Comparison of ENCODE assay signal across 23 cellular contexts in the genomic region with DNA sequence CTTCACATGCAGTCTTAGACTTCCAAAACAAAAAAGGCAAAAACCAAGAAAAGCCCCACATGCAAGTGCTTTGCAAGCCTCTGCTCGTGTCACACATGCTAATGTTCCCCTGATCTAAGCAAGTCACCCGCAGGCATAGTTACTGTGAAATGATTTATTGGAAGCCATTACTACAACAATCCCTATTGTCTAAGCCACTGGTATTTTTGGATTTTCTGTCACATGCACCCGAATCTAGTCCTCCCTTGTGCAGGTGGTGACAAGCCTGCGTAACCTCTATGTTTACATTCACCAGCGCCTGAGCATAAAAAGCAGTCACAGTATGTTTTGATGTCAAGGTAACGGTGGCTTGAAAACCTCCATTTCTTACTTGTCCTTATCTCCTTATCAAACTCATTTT. TPM values are rescaled to one million over a fixed set of nuclear protein-coding genes. Genes with fewer than 3 reads are reported as not detected.
DNase-seq lines count a peak whose midpoint lies in the region; ATAC-seq and TF ChIP-seq lines count a peak whose summit lies in the region.
"Had no signal": no experiment of that assay in that cellular context is flagged by ENCODE, and none has a peak within 500 bp of the region (broad histone marks: within the 10 kb centered on the region; RNA-seq: fewer than 3 reads in every experiment).

No MANE protein-coding gene starts in this region.

- H3K4me1 ChIP-seq in A673 (ENCODE audit: insufficient read depth, low read length, poor library complexity, severe bottlenecking), result no peaks in the 10 kb centered on the region
- H3K4me1 ChIP-seq: gastroesophageal sphincter had no signal

- no peaks in the 10 kb centered on the region for H3K27me3 ChIP-seq in A673 (replicated peaks; ENCODE audit: insufficient read depth, low read depth, low read length, poor library complexity)
- H3K27me3 ChIP-seq: esophagus squamous epithelium, gastroesophageal sphincter, pancreas, SJCRH30 had no signal

- no TSS peak for BruUV-seq in A673 (replicated peaks; lab: Mats Ljungman, UMichigan)

- TF ChIP-seq CTCF in lower leg skin (IDR thresholded peaks at IDR 0.05) (no peak), A673 (conservative IDR thresholded peaks at IDR 0.05; ENCODE audit: low read depth, low read length) (no peak)

- no peaks in the 10 kb centered on the region for H3K36me3 ChIP-seq in A673 (ENCODE audit: insufficient read depth, low read length, poor library complexity, severe bottlenecking)
- H3K36me3 ChIP-seq: esophagus squamous epithelium, gastroesophageal sphincter, pancreas, SJCRH30 had no signal

- H3K4me3 ChIP-seq in lower leg skin (ENCODE audit: low read depth, poor library complexity, severe bottlenecking), result no peak overlapping the region
- H3K4me3 ChIP-seq in A673 (ENCODE audit: low read depth, low read length, poor library complexity, severe bottlenecking), result no peak overlapping the region
- H3K4me3 ChIP-seq: esophagus squamous epithelium, gastroesophageal sphincter, pancreas, SJCRH30 had no signal

- POLR2A ChIA-PET in A673 (lab: Charles Lee; ENCODE audit: low non-redundant PET), result no interaction called here

- ATAC-seq in HG02981 (IDR thresholded peaks at IDR 0.05; ENCODE audit: unreplicated experiment), result no peak
- ATAC-seq: effector memory CD8-positive, alpha-beta T cell; gastroesophageal sphincter; HepG2; pancreas; stimulated activated effector memory CD8-positive, alpha-beta T cell treated with anti-CD3 and anti-CD28 coated beads, Interleukin-12 subunit alpha, Interleukin-12 subunit beta, amount 100 ng/mL, for 72 hours had no signal

- WGBS in lower leg skin, 2 donors, result 37 to 42% methylated on average over 6 of the region's 6 CpGs

- TF ChIP-seq POLR2A in lower leg skin (IDR thresholded peaks at IDR 0.05), result no peak

- intact Hi-C loops in lower leg skin (cut with DNase I; ENCODE audit: low total_unique reads), result no loop called here
- intact Hi-C loops in A673 (cut with micrococcal nuclease; ENCODE audit: unreplicated experiment), result no loop called here

- no peaks in the 10 kb centered on the region for H3K9me3 ChIP-seq in A673 (ENCODE audit: low read depth, low read length, poor library complexity, severe bottlenecking)
- H3K9me3 ChIP-seq: esophagus squamous epithelium, gastroesophageal sphincter, pancreas, SJCRH30 had no signal

- no peak overlapping the region for H3K27ac ChIP-seq in A673 (ENCODE audit: low read depth, low read length, poor library complexity, severe bottlenecking)
- H3K27ac ChIP-seq: C4-2B, esophagus squamous epithelium, gastroesophageal sphincter, pancreas, SJCRH30 had no signal

- CTCF ChIA-PET in A673 (lab: Charles Lee), result interaction anchor here (0.6 kb wide), 1 partner anchor 45 kb away, joined by 6 read pairs; no protein-coding TSS in a partner anchor

- peak; percentile 88 for DNase-seq in COLO668 (lab: John Stamatoyannopoulos, UW; ENCODE audit: unreplicated experiment)
- peak; percentile 69 for DNase-seq in NCI-H1105 (lab: John Stamatoyannopoulos, UW)
- DNase-seq in NCI-H345 (lab: John Stamatoyannopoulos, UW), result peak; percentile 87
- DNase-seq in lower leg skin (ENCODE audit: low spot score in 2 of 2), result peak; percentile 15 to 17
- DNase-seq in A673 (ENCODE audit: low spot score), result no peak
- DNase-seq in cerebellar nuclear complex (lab: John Stamatoyannopoulos, UW), result no peak
- no peak for DNase-seq in COLO829 (ENCODE audit: low spot score)
- DNase-seq: activated CD4-positive, alpha-beta T cell treated with anti-CD3 and anti-CD28 coated beads for 4 hours; effector memory CD8-positive, alpha-beta T cell; esophagus squamous epithelium; H7; naive B cell; NCI-H1694 treated with DMSO at 0.1 percent for 48 hours; NCI-H526 treated with DMSO at 0.1 percent for 48 hours; pancreas; SJCRH30 had no signal

RNA-seq across cellular contexts. Expression of a gene that starts 39.7 kb away (rescaled TPM):
- 1 to 10 TPM in 1 of 4 donors, under 1 TPM in 3; 0.21 to 1.5 (median 0.72) TPM for total RNA-seq in lower leg skin
- total RNA-seq in A673 (2021), result 0.13 and 0.24 TPM in 2 replicates
- total RNA-seq: activated T-helper 1 cell treated with anti-CD3 and anti-CD28 coated beads, Interleukin-12 subunit alpha, Interleukin-12 subunit beta, Interleukin-2, Interleukin-4 antibody, amounts not matched to agents 30 ng/mL and 10 ng/mL and 1 ng/mL, durations not matched to agents 14 hours and 24 hours and 36 hours; T-helper 1 cell treated with Interleukin-12 subunit alpha and Interleukin-12 subunit beta and Interleukin-4 antibody, amounts not matched to agents 30 ng/mL and 1 ng/mL, for 36 hours had no signal

Comparison
In these comparisons a context has a peak if more than half of its experiments do, and no peak if none do; other contexts are left out.
1. DNase-seq: peak in COLO668 (single experiment), NCI-H1105 (single experiment), NCI-H345 (single experiment) and lower leg skin (2 of 2); none in A673 (single experiment), cerebellar nuclear complex (0 of 2) and COLO829 (single experiment).